Comparison of ENCODE assay signal across 36 cellular contexts in the genomic region with DNA sequence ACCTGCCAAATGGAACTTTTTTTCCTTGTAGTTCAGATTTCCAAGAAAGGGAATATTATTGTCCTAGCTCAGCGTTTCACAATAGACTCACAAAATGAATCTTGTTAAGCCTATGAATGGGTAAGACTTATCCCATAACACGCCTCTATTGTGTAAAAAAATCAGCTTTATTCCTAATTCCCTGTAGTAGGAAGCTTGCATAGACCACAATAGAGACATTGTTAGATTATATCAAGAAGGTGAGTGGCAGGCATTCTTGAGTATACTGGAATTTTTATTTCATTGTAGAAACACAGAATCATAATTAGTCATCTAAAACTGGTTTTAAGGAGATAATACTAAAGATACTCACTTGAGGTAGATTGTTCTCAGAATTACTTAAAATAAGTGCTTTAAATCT.
"Had no signal": no experiment of that assay in that cellular context is flagged by ENCODE, and none has a peak within 500 bp of the region (broad histone marks: within the 10 kb centered on the region; RNA-seq: fewer than 3 reads in every experiment).

No MANE protein-coding gene starts in this region.

- H3K27ac ChIP-seq: brain microvascular endothelial cell, cardiac muscle cell, SJCRH30, WERI-Rb-1 had no signal

- DNase-seq: activated CD4-positive, alpha-beta T cell treated with anti-CD3 and anti-CD28 coated beads for 1 hour; activated CD4-positive, alpha-beta T cell treated with anti-CD3 and anti-CD28 coated beads, Interleukin-2, amount 10 ng/mL, durations not matched to agents 24 days and 14 days; activated CD4-positive, alpha-beta T cell treated with anti-CD3 and anti-CD28 coated beads, Interleukin-2, amount 50 U/mL, for 4 hours; activated CD4-positive, CD25-positive, alpha-beta regulatory T cell; activated CD8-positive, alpha-beta T cell treated with anti-CD3 and anti-CD28 coated beads for 36 hours; activated effector memory CD4-positive, alpha-beta T cell treated with anti-CD3 and anti-CD28 coated beads, Interleukin-2, amount 50 U/mL, for 16 hours; activated naive CD4-positive, alpha-beta T cell; activated naive CD4-positive, alpha-beta T cell treated with anti-CD3 and anti-CD28 coated beads, Interleukin-2, amount 50 U/mL, for 16 hours; activated naive CD8-positive, alpha-beta T cell treated with anti-CD3 and anti-CD28 coated beads for 36 hours; activated T-cell treated with anti-CD3 and anti-CD28 coated beads, Interleukin-2, amount 50 U/mL, for 1 hour; activated T-cell treated with anti-CD3 and anti-CD28 coated beads, Interleukin-2, amount 50 U/mL, for 72 hours; amniotic stem cell; aorta; brain microvascular endothelial cell; IMR-90; Karpas-422; KBM-7; MG63; NCI-H1048; NCI-H1105 treated with DMSO at 0.1 percent for 48 hours; NCI-H1436; NCI-H1694; NCI-H1930; NCI-H2081 treated with DMSO at 0.1 percent for 48 hours; NCI-H226; NCI-H446 treated with DMSO at 0.1 percent for 48 hours; NCI-H524 treated with DMSO at 0.1 percent for 48 hours; NK-92 treated with Interleukin-12 subunit alpha and Interleukin-12 subunit beta, amount 100 ng/mL, for 24 hours; SHP77; SJCRH30; SW 1271; T-helper 1 cell; T-helper 2 cell; T-helper 9 cell; WERI-Rb-1 had no signal
